In genomic region chr18:28174181-28174906, GRCh38 we compare ENCODE assay signal across 11 cellular contexts. TPM values are rescaled to one million over a fixed set of nuclear protein-coding genes. Genes with fewer than 3 reads are reported as not detected.
DNase-seq lines count a peak whose midpoint lies in the region; ATAC-seq and TF ChIP-seq lines count a peak whose summit lies in the region.
"Had no signal": no experiment of that assay in that cellular context is flagged by ENCODE, and none has a peak within 500 bp of the region (broad histone marks: within the 10 kb centered on the region; RNA-seq: fewer than 3 reads in every experiment).

No MANE protein-coding gene starts in this region.

- ATAC-seq in thoracic aorta (ENCODE audit: insufficient number of reproducible peaks, low FRiP score, low read depth) (no peak), GM19328 (IDR thresholded peaks at IDR 0.05; ENCODE audit: unreplicated experiment) (no peak)
- ATAC-seq: gastroesophageal sphincter, K562 had no signal

- DNase-seq in NCI-H82 (lab: John Stamatoyannopoulos, UW) = peak; percentile 36
- no peak for DNase-seq in NCI-H82 treated with DMSO at 0.1 percent for 48 hours (lab: John Stamatoyannopoulos, UW; ENCODE audit: unreplicated experiment)
- no peak for DNase-seq in adipocyte (ENCODE audit: low read depth)
- no peak for DNase-seq in thoracic aorta (ENCODE audit: low spot score)
- DNase-seq in SKM-1 treated with dmso at 0.1 percent for 144 hours (lab: John Stamatoyannopoulos, UW; ENCODE audit: unreplicated experiment) = no peak
- DNase-seq in glomerular visceral epithelial cell (ENCODE audit: extremely low spot score) = no peak
- DNase-seq: transverse colon had no signal

- H3K9ac ChIP-seq in adipocyte (ENCODE audit: low read length) = no peak overlapping the region
- peak overlapping the region; percentile 81; the same call in 1 of the 2 replicates for H3K9ac ChIP-seq in iPS-20b (ENCODE audit: low read depth, low read length)

- no peak overlapping the region for H3K27ac ChIP-seq in iPS-20b (ENCODE audit: low read length)
- no peak overlapping the region for H3K27ac ChIP-seq in thoracic aorta
- H3K27ac ChIP-seq: transverse colon had no signal

- H3K36me3 ChIP-seq in adipocyte (ENCODE audit: control insufficient read depth, insufficient read depth, low read length, severe bottlenecking) = no peaks in the 10 kb centered on the region
- H3K36me3 ChIP-seq in iPS-20b (ENCODE audit: insufficient read depth, low read depth, low read length) = no peaks in the 10 kb centered on the region; the same call in 1 of the 2 replicates
- no peaks in the 10 kb centered on the region for H3K36me3 ChIP-seq in thoracic aorta
- H3K36me3 ChIP-seq: gastroesophageal sphincter had no signal

- H3K4me3 ChIP-seq in adipocyte (ENCODE audit: low read length) (peak overlapping the region; percentile 87), iPS-20b (ENCODE audit: low read length) (peak overlapping the region; percentile 91), thoracic aorta (peak overlapping the region; percentile 85)
- H3K4me3 ChIP-seq: K562, transverse colon had no signal

- no peak for TF ChIP-seq CTCF in thoracic aorta (IDR thresholded peaks at IDR 0.05)

- H3K27me3 ChIP-seq in adipocyte (replicated peaks; ENCODE audit: control insufficient read depth, insufficient read depth, low read length) (no peaks in the 10 kb centered on the region), iPS-20b (ENCODE audit: insufficient read depth, low read length) (peaks cover 40% of the 10 kb centered on the region), thoracic aorta (replicated peaks; ENCODE audit: insufficient read depth) (no peaks in the 10 kb centered on the region)

- H3K4me1 ChIP-seq in adipocyte (ENCODE audit: control insufficient read depth, insufficient read depth, low read length) (peaks cover 16% of the 10 kb centered on the region), iPS-20b (ENCODE audit: insufficient read depth, low read length) (peaks cover 25% of the 10 kb centered on the region), thoracic aorta (ENCODE audit: control insufficient read depth in 1 of 2, low read depth in 2 of 2) (peaks cover 0 to 22% of the 10 kb centered on the region in 2 donors)

- H3K9me3 ChIP-seq in adipocyte (ENCODE audit: control insufficient read depth, low read length) (no peaks in the 10 kb centered on the region), iPS-20b (ENCODE audit: insufficient read depth, low read depth, low read length) (no peaks in the 10 kb centered on the region), thoracic aorta (no peaks in the 10 kb centered on the region)
- H3K9me3 ChIP-seq: gastroesophageal sphincter, transverse colon had no signal

RNA-seq across cellular contexts. Expression of gene CDH2, which starts 2.6 kb away (rescaled TPM):
- total RNA-seq in thoracic aorta = 10 to 100 TPM; 25.9 to 37.9 TPM
